In the genomic region with DNA sequence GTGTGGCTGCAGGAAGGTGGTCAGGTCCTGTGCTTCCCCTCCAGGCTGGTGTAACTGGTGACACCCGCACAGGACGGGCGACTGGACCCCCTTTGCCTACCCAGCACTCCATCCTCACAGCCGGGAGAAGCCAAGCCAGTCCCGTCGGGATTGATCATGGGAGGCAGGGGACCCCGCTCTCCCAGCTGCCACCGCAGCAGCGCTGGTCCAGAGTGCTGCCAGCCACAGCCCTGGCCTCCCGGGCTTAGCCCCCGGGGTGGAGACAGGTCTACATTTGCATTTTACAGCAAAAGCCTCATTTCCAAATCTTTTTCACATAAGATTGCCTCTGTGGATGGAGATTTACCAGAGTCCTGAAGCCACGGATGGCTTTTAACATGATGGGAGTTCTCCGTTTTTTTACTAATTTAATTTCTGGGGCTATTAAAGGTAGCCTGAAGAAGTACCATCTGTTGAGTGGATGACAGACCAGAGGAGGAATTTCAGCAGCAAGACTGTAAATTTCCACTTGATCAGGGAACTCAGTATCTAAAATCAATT, we compare ENCODE assay signal across 23 cellular contexts.
"Had no signal": no experiment of that assay in that cellular context is flagged by ENCODE, and none has a peak within 500 bp of the region (broad histone marks: within the 10 kb centered on the region; RNA-seq: fewer than 3 reads in every experiment).

No MANE protein-coding gene starts in this region.

- H3K4me3 ChIP-seq: K562, SJSA1 had no signal

- H3K27ac ChIP-seq: SJSA1, VCaP had no signal

- H3K4me1 ChIP-seq: SJSA1 had no signal

- ATAC-seq: activated T-helper 17 cell treated with anti-CD3 and anti-CD28 coated beads, Interleukin-2, amount 50 U/mL, for 72 hours; K562; PC-3; T-cell had no signal

- H3K9me3 ChIP-seq: SJSA1 had no signal

- DNase-seq: activated CD4-positive, alpha-beta memory T cell treated with anti-CD3 and anti-CD28 coated beads for 36 hours; activated CD4-positive, alpha-beta T cell treated with anti-CD3 and anti-CD28 coated beads, Interleukin-2, amount 10 ng/mL, durations not matched to agents 7 days and 5 days; activated CD4-positive, CD25-positive, alpha-beta regulatory T cell; activated CD8-positive, alpha-beta memory T cell treated with anti-CD3 and anti-CD28 coated beads for 24 hours; activated gamma-delta T cell; activated naive CD4-positive, alpha-beta T cell treated with anti-CD3 and anti-CD28 coated beads for 36 hours; activated T-cell treated with anti-CD3 and anti-CD28 coated beads for 4 hours; activated T-cell treated with anti-CD3 and anti-CD28 coated beads, Interleukin-2, amount 50 U/mL, for 48 hours; amygdala; Kasumi-1; NCI-H146; NCI-H187 treated with DMSO at 0.1 percent for 48 hours; NCI-H2081 treated with DMSO at 0.1 percent for 48 hours; NCI-H226; NCI-H510A; NCI-H526 treated with DMSO at 0.1 percent for 48 hours; PC-3; SHP77; T-cell had no signal

- H3K36me3 ChIP-seq: SJSA1 had no signal
